Comparison of ENCODE assay signal across 8 cellular contexts in genomic region chr13:114128624-114129522, GRCh38. TPM values are rescaled to one million over a fixed set of nuclear protein-coding genes. Genes with fewer than 3 reads are reported as not detected.
DNase-seq lines count a peak whose midpoint lies in the region; TF ChIP-seq lines count a peak whose summit lies in the region.

No MANE protein-coding gene starts in this region.

- H3F3A ChIP-seq in MM.1S (ENCODE audit: insufficient read depth, low read length), result peaks cover 7% of the 10 kb centered on the region; the same call in 1 of the 2 replicates

- peaks cover 7% of the 10 kb centered on the region; the same call in 1 of the 2 replicates for H4K20me1 ChIP-seq in MM.1S (ENCODE audit: insufficient read depth, low read length)

- H3K9ac ChIP-seq in MM.1S (ENCODE audit: low read length), result no peak overlapping the region

- peak; percentile 98 for DNase-seq in ELR (ENCODE audit: low read depth)
- peak; percentile 36 for DNase-seq in GOT3 (lab: John Stamatoyannopoulos, UW)
- peak; percentile 93 for DNase-seq in M059J (ENCODE audit: low read depth)
- peak; percentile 89 to 92 for DNase-seq in activated CD8-positive, alpha-beta memory T cell treated with anti-CD3 and anti-CD28 coated beads for 4 hours (ENCODE audit: low read depth in 2 of 2)
- DNase-seq in neural crest cell (ENCODE audit: low read depth, low spot score), result no peak
- peak in 19 of 49 donors; percentile 13 to 67 (median 37) for DNase-seq in substantia nigra (lab: John Stamatoyannopoulos, UW)
- DNase-seq in MM.1S, result no peak

- H3K9me2 ChIP-seq in MM.1S (replicated peaks; ENCODE audit: insufficient read depth, low read length), result no peaks in the 10 kb centered on the region

- 57% methylated on average over 37 of the region's 37 CpGs for WGBS in esophagus, 2 donors

- H3K27ac Mint-ChIP-seq in neural crest cell (ENCODE audit: unreplicated experiment), result peak overlapping the region; percentile 93

- TF ChIP-seq CTCF in neural crest cell (conservative IDR thresholded peaks at IDR 0.05) (no peak), MM.1S (IDR thresholded peaks at IDR 0.05; ENCODE audit: low read length) (no peak)

- H3K4me1 Mint-ChIP-seq in neural crest cell, result peaks cover 73% of the 10 kb centered on the region

- H3K9me3 ChIP-seq in esophagus (ENCODE audit: control insufficient read depth in 2 of 2, insufficient read depth in 1 of 2, low read depth in 1 of 2, low read length in 1 of 2) (no peaks in the 10 kb centered on the region), MM.1S (replicated peaks; ENCODE audit: insufficient read depth, low read length) (no peaks in the 10 kb centered on the region)

- H3K27me3 Mint-ChIP-seq in neural crest cell (ENCODE audit: low read depth), result no peaks in the 10 kb centered on the region

- no peak overlapping the region for H3K4me2 ChIP-seq in MM.1S (ENCODE audit: low read depth, low read length)

- H3K27me3 ChIP-seq in esophagus (ENCODE audit: control insufficient read depth in 1 of 2, insufficient read depth in 2 of 2, low read length in 2 of 2) (peaks cover 0 to 2% of the 10 kb centered on the region in 2 donors), MM.1S (replicated peaks; ENCODE audit: insufficient read depth, low read length) (no peaks in the 10 kb centered on the region)

- peaks cover 82% of the 10 kb centered on the region for H3K79me2 ChIP-seq in MM.1S (ENCODE audit: low read length)

- H3K9me3 Mint-ChIP-seq in neural crest cell, result no peaks in the 10 kb centered on the region

- H3K36me3 ChIP-seq in esophagus (ENCODE audit: control insufficient read depth in 2 of 2, insufficient read depth in 2 of 2, low read length in 1 of 2) (no peaks in the 10 kb centered on the region), MM.1S (replicated peaks; ENCODE audit: insufficient read depth, low read length) (no peaks in the 10 kb centered on the region)

- H3K4me1 ChIP-seq in esophagus (ENCODE audit: control insufficient read depth in 2 of 2, insufficient read depth in 2 of 2, low read length in 1 of 2), result peaks cover 14% of the 10 kb centered on the region in 2 donors
- peaks cover 15% of the 10 kb centered on the region; the same call in 1 of the 2 replicates for H3K4me1 ChIP-seq in MM.1S (ENCODE audit: low read length)

- no peak overlapping the region for H2AFZ ChIP-seq in MM.1S (ENCODE audit: low read length)

- H3K4me3 ChIP-seq in esophagus (ENCODE audit: low read depth in 1 of 2, low read length in 2 of 2), result no peak overlapping the region
- H3K4me3 ChIP-seq in MM.1S (ENCODE audit: low read length), result no peak overlapping the region

- H3K27ac ChIP-seq in esophagus (ENCODE audit: low read depth in 2 of 2, low read length in 1 of 2), result peak overlapping the region; percentile 65 to 71
- peak overlapping the region; percentile 26 for H3K27ac ChIP-seq in substantia nigra (ENCODE audit: low read depth, low read length, poor library complexity, severe bottlenecking)
- no peak overlapping the region for H3K27ac ChIP-seq in MM.1S (ENCODE audit: low read length)

- no peaks in the 10 kb centered on the region for H3K36me3 Mint-ChIP-seq in neural crest cell (ENCODE audit: low read depth)

- peak overlapping the region; percentile 97 for H3K4me3 Mint-ChIP-seq in neural crest cell

RNA-seq across cellular contexts. Expression of gene RASA3, which starts 3.5 kb away (rescaled TPM):
- 15.5 and 23.9 TPM in 2 replicates for total RNA-seq in M059J (2014; rRNA removed; shearing (Covaris generic))
- 1 to 10 TPM; 1.5 to 1.8 TPM for polyA plus RNA-seq in esophagus
- total RNA-seq in neural crest cell, result 29.5 and 31.5 TPM in 2 replicates

RNA-seq across cellular contexts. Expression of gene CFAP97D2, which starts 50.2 kb away (rescaled TPM):
- total RNA-seq in M059J (2014; rRNA removed; shearing (Covaris generic)), result not detected in 2 replicates
- polyA plus RNA-seq in esophagus, result not detected
- not detected in 2 replicates for total RNA-seq in neural crest cell

Comparison
In these comparisons a context has a peak if more than half of its experiments do, and no peak if none do; other contexts are left out.
1. DNase-seq: peak in ELR (single experiment), GOT3 (single experiment), M059J (single experiment) and activated CD8-positive, alpha-beta memory T cell treated with anti-CD3 and anti-CD28 coated beads for 4 hours (2 of 2); none in neural crest cell (single experiment) and MM.1S (single experiment).